In the genomic region with DNA sequence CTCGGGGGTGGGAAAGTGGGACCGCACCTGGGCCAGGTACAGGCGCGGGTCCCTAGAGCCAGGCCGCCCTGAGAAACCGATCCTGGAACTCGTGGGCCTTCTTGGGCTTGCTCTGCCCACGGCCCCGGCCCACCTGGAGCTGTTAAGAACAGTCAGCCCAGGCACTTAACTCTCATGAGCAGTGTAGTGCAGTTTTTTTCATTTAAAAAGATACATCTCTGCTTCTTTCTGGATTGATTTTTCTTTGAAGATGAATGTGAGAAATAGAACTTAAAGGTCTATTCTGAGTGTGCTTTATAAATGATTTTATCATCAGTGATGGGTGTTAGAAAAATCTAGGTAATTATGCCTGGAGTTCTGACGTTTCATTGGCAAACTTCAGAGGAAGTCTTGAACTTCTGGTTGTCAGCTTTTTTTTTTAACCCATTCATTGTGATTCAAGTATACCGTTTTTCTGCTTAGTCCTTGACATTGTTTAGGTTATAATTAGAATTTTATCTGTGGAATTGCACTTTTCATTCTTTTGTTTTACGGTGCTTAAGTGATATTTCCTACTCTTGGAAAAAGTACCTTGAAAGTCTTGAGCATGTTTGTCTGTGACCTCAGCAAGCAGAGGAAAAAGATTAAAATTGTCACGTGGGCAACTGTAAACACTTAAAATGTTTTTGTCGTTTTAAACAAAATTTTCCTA, we compare ENCODE assay signal across 8 cellular contexts. TPM values are rescaled to one million over a fixed set of nuclear protein-coding genes. Genes with fewer than 3 reads are reported as not detected.
DNase-seq lines count a peak whose midpoint lies in the region; ATAC-seq and TF ChIP-seq lines count a peak whose summit lies in the region.

No MANE protein-coding gene starts in this region.

- H3K36me3 Mint-ChIP-seq in T-helper 17 cell (ENCODE audit: low read depth): peaks cover 2% of the 10 kb centered on the region

- ATAC-seq in heart left ventricle (no peak), HG03025 (IDR thresholded peaks at IDR 0.05; ENCODE audit: low FRiP score, unreplicated experiment) (peak; percentile 14), T-helper 17 cell (peak; percentile 4)

- peak overlapping the region; percentile 99 for H3K4me3 Mint-ChIP-seq in T-helper 17 cell

- H3K27ac Mint-ChIP-seq in T-helper 17 cell: peak overlapping the region; percentile 56

- intact Hi-C loops in heart left ventricle (cut with DNase I): no loop called here
- intact Hi-C loops in cardiac septum (cut with DNase I): loop anchor here (5.0 kb wide), 1 partner anchor 48 kb away; no protein-coding TSS in a partner anchor
- intact Hi-C loops in stomach (cut with DNase I; ENCODE audit: low total_unique reads): no loop called here

- H3K4me1 ChIP-seq in heart left ventricle: peaks cover 0 to 16% (median 3%) of the 10 kb centered on the region in 12 donors
- no peaks in the 10 kb centered on the region for H3K4me1 ChIP-seq in iPS DF 6.9 (ENCODE audit: control insufficient read depth, insufficient read depth, low read length)
- peaks cover 7 to 20% (median 12%) of the 10 kb centered on the region in 4 donors for H3K4me1 ChIP-seq in stomach

- DNase-seq in heart left ventricle (no peak), cardiac septum (ENCODE audit: low spot score) (no peak), T-helper 17 cell (no peak), iPS DF 6.9 (ENCODE audit: low read depth, low spot score) (no peak), stomach (no peak), GM20000 (ENCODE audit: low spot score) (no peak)
- no peak for DNase-seq in stimulated activated CD4-positive, alpha-beta T cell treated with anti-CD3 and anti-CD28 coated beads, Interleukin-2, amount 100 ng/mL, for 24 hours

- peak overlapping the region; percentile 34 to 75 (median 63) for H3K4me3 ChIP-seq in heart left ventricle
- H3K4me3 ChIP-seq in iPS DF 6.9 (ENCODE audit: low read length): peak overlapping the region; percentile 95
- peak overlapping the region; percentile 54 to 91 (median 74) for H3K4me3 ChIP-seq in stomach

- TF ChIP-seq EP300 in stomach (IDR thresholded peaks at IDR 0.05): no peak

- H3K27me3 Mint-ChIP-seq in T-helper 17 cell: peaks cover 11% of the 10 kb centered on the region

- no peaks in the 10 kb centered on the region for H3K27me3 ChIP-seq in heart left ventricle
- no peaks in the 10 kb centered on the region for H3K27me3 ChIP-seq in iPS DF 6.9 (ENCODE audit: control insufficient read depth, insufficient read depth, low read length)
- no peaks in the 10 kb centered on the region for H3K27me3 ChIP-seq in stomach

- H3K36me3 ChIP-seq in heart left ventricle: no peaks in the 10 kb centered on the region
- H3K36me3 ChIP-seq in iPS DF 6.9 (ENCODE audit: control insufficient read depth, insufficient read depth, low read length): no peaks in the 10 kb centered on the region; the same call in 1 of the 2 replicates
- H3K36me3 ChIP-seq in stomach: no peaks in the 10 kb centered on the region

- no peaks in the 10 kb centered on the region for H3K9me3 ChIP-seq in heart left ventricle
- H3K9me3 ChIP-seq in T-helper 17 cell (ENCODE audit: control insufficient read depth, low read length, poor library complexity, severe bottlenecking): no peaks in the 10 kb centered on the region
- no peaks in the 10 kb centered on the region for H3K9me3 ChIP-seq in iPS DF 6.9 (ENCODE audit: control insufficient read depth, insufficient read depth, low read length)
- H3K9me3 ChIP-seq in stomach: no peaks in the 10 kb centered on the region

- TF ChIP-seq CTCF in heart left ventricle (IDR thresholded peaks at IDR 0.05) (no peak), stomach (IDR thresholded peaks at IDR 0.05) (no peak), GM20000 (IDR thresholded peaks at IDR 0.05; ENCODE audit: extremely low read depth, missing control alignments) (no peak)

- H3K27ac ChIP-seq in heart left ventricle: peak overlapping the region in 1 of 12 donors; percentile 48
- no peak overlapping the region for H3K27ac ChIP-seq in iPS DF 6.9 (ENCODE audit: low read length)
- peak overlapping the region in 3 of 5 donors; percentile 20 to 51 (median 26) for H3K27ac ChIP-seq in stomach

- 1 to 3% (median 2%) methylated on average over 14 of the region's 14 CpGs for WGBS in heart left ventricle, 4 donors
- whole genome bisulfite sequencing in iPS DF 6.9 (ENCODE audit: insufficient coverage, insufficient read length): no CpG with 5 or more reads among the region's 14 CpGs
- WGBS in stomach, 5 donors: 0 to 3% (median 1%) methylated on average over 10 to 14 of the region's 14 CpGs

- TF ChIP-seq POLR2A in heart left ventricle (IDR thresholded peaks at IDR 0.05) (no peak), stomach (IDR thresholded peaks at IDR 0.05) (no peak)

- H3K4me1 Mint-ChIP-seq in T-helper 17 cell: peaks cover 15% of the 10 kb centered on the region

RNA-seq across cellular contexts. Expression of a gene that starts 0.8 kb away (rescaled TPM):
- total RNA-seq in heart left ventricle (10 to 100 TPM in 1 of 9 donors, 1 to 10 TPM in 3, under 1 TPM in 4, not detected in 1; 0.44 to 13.8 (median 1.1) TPM), cardiac septum (0.35 TPM), T-helper 17 cell (1 to 10 TPM in 1 of 2 donors, under 1 TPM in 1; 0.67 to 1.4 TPM), stomach (10 to 100 TPM in 1 of 5 donors, 1 to 10 TPM in 4; 1.8 to 33.2 (median 2.6) TPM)
- polyA plus RNA-seq in heart left ventricle (1 to 10 TPM in 1 of 2 donors, under 1 TPM in 1; 0.96 to 1.0 TPM), stomach (10 to 100 TPM in 2 of 3 donors, 1 to 10 TPM in 1; 6.0 to 17.2 (median 13.6) TPM)

Comparison
In these comparisons a context has a peak if more than half of its experiments do, and no peak if none do; other contexts are left out.
1. ATAC-seq: peak in HG03025 (single experiment) and T-helper 17 cell (single experiment); none in heart left ventricle (0 of 4).
2. Peak in every context shown above with its lines, with median percentiles within 50 percentile points of each other: H3K4me3 ChIP-seq.